Comparison of ENCODE assay signal across 14 cellular contexts in the genomic region with DNA sequence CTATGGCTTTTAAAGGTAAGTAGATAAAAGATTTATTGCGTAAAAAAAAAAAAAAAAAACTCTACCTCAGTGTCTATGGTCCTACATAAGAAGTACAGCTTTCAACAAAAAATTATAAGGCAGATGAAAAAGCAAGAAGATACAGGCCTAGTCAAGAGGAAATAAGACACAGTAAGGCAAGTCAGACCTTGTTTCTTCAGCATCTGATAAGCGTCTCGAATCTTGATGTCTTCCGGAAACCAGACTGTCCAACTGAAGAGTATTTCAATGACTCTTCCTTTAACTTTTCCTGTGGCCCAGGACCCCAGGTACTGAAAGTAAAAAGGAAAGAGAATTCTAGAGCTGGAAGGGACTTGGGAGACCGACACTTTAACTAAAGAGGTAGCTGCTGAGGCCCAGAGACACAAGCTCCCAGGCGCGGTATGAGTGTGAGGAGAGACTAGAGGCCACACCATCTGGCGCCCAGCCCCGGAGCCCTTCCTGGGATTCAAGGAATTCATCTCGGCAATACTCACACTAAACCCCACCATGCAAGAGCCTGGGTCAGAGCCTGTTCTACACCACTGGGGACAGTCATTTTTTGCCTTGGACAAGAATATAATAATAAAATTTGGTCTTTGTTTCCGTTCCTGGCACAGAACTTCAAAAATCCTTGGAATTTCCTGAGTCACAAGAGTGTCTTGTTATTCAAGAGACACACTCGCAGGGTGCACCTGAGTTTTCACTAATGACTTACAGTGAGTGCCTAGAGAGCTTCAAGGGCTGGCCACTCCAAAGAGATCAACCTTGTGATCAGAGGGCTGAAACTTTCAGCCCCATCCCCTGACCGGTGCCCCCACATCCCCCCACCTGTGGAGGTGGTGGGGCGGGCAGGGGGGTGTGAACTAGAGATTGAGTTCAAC. TPM values are rescaled to one million over a fixed set of nuclear protein-coding genes. Genes with fewer than 3 reads are reported as not detected.
DNase-seq lines count a peak whose midpoint lies in the region; ATAC-seq and TF ChIP-seq lines count a peak whose summit lies in the region.
"Had no signal": no experiment of that assay in that cellular context is flagged by ENCODE, and none has a peak within 500 bp of the region (broad histone marks: within the 10 kb centered on the region; RNA-seq: fewer than 3 reads in every experiment).

No MANE protein-coding gene starts in this region.

- TF ChIP-seq CTCF in H9 (conservative IDR thresholded peaks at IDR 0.05) (no peak), hepatocyte (IDR thresholded peaks at IDR 0.05; ENCODE audit: poor library complexity) (no peak)

- H3T11ph ChIP-seq in H9 (ENCODE audit: low read length) = no peak overlapping the region

- H4K8ac ChIP-seq in H9 (replicated peaks; ENCODE audit: insufficient read length, low read depth, low read length) = no peak overlapping the region

- H3K4me2 ChIP-seq in H9 (ENCODE audit: insufficient read depth, insufficient read length, low read length) (no peak overlapping the region), hepatocyte (no peak overlapping the region)

- no peaks in the 10 kb centered on the region for H3K79me1 ChIP-seq in H9 (ENCODE audit: insufficient read depth, low read depth, low read length, poor library complexity, severe bottlenecking)

- H3K9ac ChIP-seq in H9 (ENCODE audit: extremely low read depth, insufficient read length, low read length) = no peak overlapping the region

- no peaks in the 10 kb centered on the region for H3K27me3 ChIP-seq in H9 (ENCODE audit: insufficient read depth, low read length)
- H3K27me3 ChIP-seq in hepatocyte = no peaks in the 10 kb centered on the region
- H3K27me3 ChIP-seq: suprapubic skin had no signal

- no peak overlapping the region for H4K5ac ChIP-seq in H9 (ENCODE audit: insufficient read length, low read depth, low read length)

- H3K23me2 ChIP-seq in H9 (ENCODE audit: insufficient read length, low read depth, low read length, poor library complexity, severe bottlenecking) = no peaks in the 10 kb centered on the region

- no peak overlapping the region for H2BK12ac ChIP-seq in H9 (ENCODE audit: insufficient read length, low read depth, low read length)

- H4K91ac ChIP-seq in H9 (ENCODE audit: insufficient read length, low read depth, low read length) = no peak overlapping the region

- H2AFZ ChIP-seq in H9 (ENCODE audit: low read length) (no peak overlapping the region), hepatocyte (no peak overlapping the region)

- no peak overlapping the region for H3K4me3 ChIP-seq in hepatocyte
- H3K4me3 ChIP-seq: K562, mucosa of descending colon, suprapubic skin had no signal

- intact Hi-C loops in posterior cingulate gyrus (cut with DNase I) = no loop called here

- H3K79me2 ChIP-seq in H9 (ENCODE audit: insufficient read depth, low read length) = no peaks in the 10 kb centered on the region
- peaks cover 22% of the 10 kb centered on the region for H3K79me2 ChIP-seq in hepatocyte

- H2BK15ac ChIP-seq in H9 (ENCODE audit: low read depth, low read length) = no peak overlapping the region

- no peak overlapping the region for H2BK20ac ChIP-seq in H9 (ENCODE audit: low read depth, low read length, poor library complexity, severe bottlenecking)

- no peak overlapping the region for H3K14ac ChIP-seq in H9 (ENCODE audit: insufficient read depth, low read length)

- H3K36me3 Mint-ChIP-seq in H9 (ENCODE audit: insufficient read depth in 1 of 3, low read depth in 3 of 3) = peaks cover 50 to 90% (median 89%) of the 10 kb centered on the region in 3 experiments; a peak in 6 of 7 replicates

- no peak overlapping the region for H3K4me3 Mint-ChIP-seq in H9
- H3K4me3 Mint-ChIP-seq: activated CD4-positive, alpha-beta memory T cell treated with anti-CD3 and anti-CD28 coated beads, Interleukin-2, amount 10 ng/mL, durations not matched to agents 7 days and 5 days; activated naive CD8-positive, alpha-beta T cell had no signal

- no peak overlapping the region for H3K23ac ChIP-seq in H9 (ENCODE audit: insufficient read length, low read depth, low read length)

- H3K18ac ChIP-seq in H9 (ENCODE audit: insufficient read length, low read depth, low read length) = no peak overlapping the region

- H3K27me3 Mint-ChIP-seq in H9 (ENCODE audit: low read depth) = no peaks in the 10 kb centered on the region
- H3K27me3 Mint-ChIP-seq: activated CD4-positive, alpha-beta memory T cell treated with anti-CD3 and anti-CD28 coated beads, Interleukin-2, amount 10 ng/mL, durations not matched to agents 7 days and 5 days; activated naive CD8-positive, alpha-beta T cell had no signal

- no peak overlapping the region for H2BK5ac ChIP-seq in H9 (ENCODE audit: insufficient read length, low read length)

- H4K20me1 ChIP-seq in H9 (ENCODE audit: control insufficient read depth, insufficient read depth, insufficient read length) (no peaks in the 10 kb centered on the region), hepatocyte (ENCODE audit: insufficient read depth, poor library complexity, severe bottlenecking) (no peaks in the 10 kb centered on the region)

- WGBS in H9 (ENCODE audit: extremely low coverage, insufficient read length, low lambda C conversion rate) = no CpG with 5 or more reads among the region's 14 CpGs
- WGBS in hepatocyte (ENCODE audit: low lambda C conversion rate, missing lambda C conversion rate) = 95% methylated on average over 12 of the region's 14 CpGs

- H3K9me2 ChIP-seq in hepatocyte (replicated peaks; ENCODE audit: insufficient read depth) = no peaks in the 10 kb centered on the region

- H3K36me3 ChIP-seq in hepatocyte (replicated peaks; ENCODE audit: insufficient read depth, low read depth) = no peaks in the 10 kb centered on the region

- H3K27ac Mint-ChIP-seq in H9 = peak overlapping the region; percentile 27 to 92 (median 36); a peak in 5 of 7 replicates
- H3K27ac Mint-ChIP-seq: activated CD4-positive, alpha-beta memory T cell treated with anti-CD3 and anti-CD28 coated beads, Interleukin-2, amount 10 ng/mL, durations not matched to agents 7 days and 5 days; activated naive CD8-positive, alpha-beta T cell had no signal

- H3K9me3 ChIP-seq in H9 (ENCODE audit: control insufficient read depth, low read depth, low read length) (no peaks in the 10 kb centered on the region), hepatocyte (ENCODE audit: low read depth) (no peaks in the 10 kb centered on the region)
- H3K9me3 ChIP-seq: mucosa of descending colon, suprapubic skin had no signal

- no peak overlapping the region for H2AK5ac ChIP-seq in H9 (ENCODE audit: insufficient read length, low read length)

- H3K9me3 Mint-ChIP-seq in H9 = no peaks in the 10 kb centered on the region
- H3K9me3 Mint-ChIP-seq: activated CD4-positive, alpha-beta memory T cell treated with anti-CD3 and anti-CD28 coated beads, Interleukin-2, amount 10 ng/mL, durations not matched to agents 7 days and 5 days had no signal

- no peak overlapping the region for H2BK120ac ChIP-seq in H9 (ENCODE audit: low read depth, low read length, poor library complexity, severe bottlenecking)

- peaks cover 0 to 3% of the 10 kb centered on the region in 2 experiments; a peak in 1 of 4 replicates for H3K4me1 Mint-ChIP-seq in H9

- no peak for ATAC-seq in HG03175 (IDR thresholded peaks at IDR 0.05; ENCODE audit: unreplicated experiment)
- ATAC-seq: K562, mucosa of descending colon had no signal

- no peak overlapping the region for H3K27ac ChIP-seq in H9 (ENCODE audit: insufficient read length, low read depth, low read length)
- no peak overlapping the region for H3K27ac ChIP-seq in hepatocyte

- no peaks in the 10 kb centered on the region for H3K4me1 ChIP-seq in H9 (ENCODE audit: insufficient read depth, low read length)
- H3K4me1 ChIP-seq in hepatocyte (ENCODE audit: insufficient read depth) = peaks cover 4% of the 10 kb centered on the region

- H3K56ac ChIP-seq in H9 (ENCODE audit: insufficient read length, low read depth, low read length) = no peak overlapping the region

- H3K4ac ChIP-seq in H9 (ENCODE audit: low read depth, low read length) = no peak overlapping the region

- DNase-seq in 8988T = peak; percentile 24
- no peak for DNase-seq in H9
- peak; percentile 64 for DNase-seq in astrocyte of the hippocampus (ENCODE audit: low read depth, low spot score)
- peak; percentile 83 for DNase-seq in kidney glomerular epithelial cell (lab: John Stamatoyannopoulos, UW)
- no peak for DNase-seq in posterior cingulate gyrus
- DNase-seq in NCI-H2227 treated with DMSO at 0.1 percent for 48 hours (lab: John Stamatoyannopoulos, UW) = no peak
- DNase-seq in hepatocyte (ENCODE audit: low spot score) = no peak
- DNase-seq: activated CD4-positive, alpha-beta memory T cell treated with anti-CD3 and anti-CD28 coated beads, Interleukin-2, amount 10 ng/mL, durations not matched to agents 7 days and 5 days; GF-D8; mucosa of descending colon had no signal

RNA-seq across cellular contexts. Expression of gene GGA2, which starts 18.6 kb away (rescaled TPM):
- total RNA-seq in H9 (2021) (143 TPM in 2 replicates), hepatocyte (42.4 and 56.4 TPM in 2 replicates)
- polyA plus RNA-seq in hepatocyte = 73.1 and 76.6 TPM in 2 replicates

RNA-seq across cellular contexts. Expression of gene COG7, which starts 38.8 kb away (rescaled TPM):
- total RNA-seq in H9 (2021) = 17.5 and 17.9 TPM in 2 replicates
- total RNA-seq in hepatocyte = 11.8 and 15.4 TPM in 2 replicates
- polyA plus RNA-seq in hepatocyte = 13.5 and 14.7 TPM in 2 replicates

Comparison
In these comparisons a context has a peak if more than half of its experiments do, and no peak if none do; other contexts are left out.
1. DNase-seq: peak in 8988T (single experiment), astrocyte of the hippocampus (single experiment) and kidney glomerular epithelial cell (single experiment); none in H9 (single experiment), posterior cingulate gyrus (0 of 10), NCI-H2227 treated with DMSO at 0.1 percent for 48 hours (single experiment) and hepatocyte (single experiment).